ENCODE assay signal across 1 cellular context in the genomic region with DNA sequence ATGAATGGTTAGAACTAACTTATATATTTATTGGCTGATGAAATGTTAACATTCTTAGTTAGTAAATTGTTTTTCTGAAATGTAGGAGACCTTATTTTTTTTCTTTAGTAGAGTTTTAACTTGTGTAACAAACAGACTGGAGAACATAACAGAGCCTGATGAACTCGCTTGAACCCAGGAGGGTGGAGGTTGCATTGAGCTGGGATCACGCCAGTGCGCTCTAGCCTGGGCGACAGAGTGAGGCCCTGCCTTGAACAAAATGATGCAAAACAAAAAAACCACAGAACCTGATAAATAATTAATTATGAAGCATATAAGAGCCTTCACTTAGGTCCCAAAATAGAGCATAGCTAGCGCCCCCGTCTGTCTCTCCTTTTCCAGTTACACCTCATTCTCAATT.
TF ChIP-seq lines count a peak whose summit lies in the region.

No MANE protein-coding gene starts in this region.

TF ChIP-seq in GM23338, 12 proteins besides CTCF, POLR2A, EP300 and RAD21 (continued from another document):
- TF ChIP-seq EZH2phosphoT487 (IDR thresholded peaks at IDR 0.05; ENCODE audit: unreplicated experiment) = no peak
- TF ChIP-seq ZNF331 (CRISPR knock-in tag; IDR thresholded peaks at IDR 0.05; ENCODE audit: low read depth) = no peak
